ENCODE assay signal across 11 cellular contexts in genomic region chr11:43687120-43687791, GRCh38. TPM values are rescaled to one million over a fixed set of nuclear protein-coding genes. Genes with fewer than 3 reads are reported as not detected.
DNase-seq lines count a peak whose midpoint lies in the region; ATAC-seq, FAIRE-seq and TF ChIP-seq lines count a peak whose summit lies in the region.
"Had no signal": no experiment of that assay in that cellular context is flagged by ENCODE, and none has a peak within 500 bp of the region (broad histone marks: within the 10 kb centered on the region; RNA-seq: fewer than 3 reads in every experiment).

No MANE protein-coding gene starts in this region.

- H3K4me1 Mint-ChIP-seq in dendritic cell treated with granulocyte-macrophage colony-stimulating factor and Interleukin-4, amounts not matched to agents 40 ng/mL and 50 ng/mL, for 4 days (ENCODE audit: low read depth) = peaks cover 55% of the 10 kb centered on the region

- FAIRE-seq in keratinocyte (lab: Jason Lieb, UNC) = peak; percentile 94

- DNase-seq in keratinocyte (ENCODE audit: low read depth, low spot score) (peak; percentile 23), thoracic aorta (ENCODE audit: low spot score) (peak; percentile 7), NCI-H2029 treated with DMSO at 0.1 percent for 48 hours (lab: John Stamatoyannopoulos, UW) (no peak), pons (ENCODE audit: low spot score) (no peak), NCI-H146 treated with DMSO at 0.1 percent for 48 hours (lab: John Stamatoyannopoulos, UW; ENCODE audit: unreplicated experiment) (no peak)
- DNase-seq in stimulated activated CD4-positive, alpha-beta T cell treated with anti-CD3 and anti-CD28 coated beads, Interleukin-4, amount 100 ng/mL, for 24 hours = no peak
- DNase-seq: GDM1, NCI-H2171, occipital lobe had no signal

- peak overlapping the region; percentile 13 for H3K9ac ChIP-seq in keratinocyte (ENCODE audit: control insufficient read depth, extremely low read depth, insufficient read depth, low read length)

- H3K36me3 ChIP-seq in keratinocyte (ENCODE audit: control insufficient read depth in 2 of 2, extremely low read depth in 1 of 2, insufficient read depth in 2 of 2, low read length in 2 of 2) (peaks cover 5 to 7% of the 10 kb centered on the region in 2 experiments), thoracic aorta (no peaks in the 10 kb centered on the region)

- H3K36me3 Mint-ChIP-seq in dendritic cell treated with granulocyte-macrophage colony-stimulating factor and Interleukin-4, amounts not matched to agents 40 ng/mL and 50 ng/mL, for 4 days (ENCODE audit: low read depth) = peaks cover 38% of the 10 kb centered on the region

- intact Hi-C loops in dendritic cell treated with granulocyte-macrophage colony-stimulating factor and Interleukin-4, amounts not matched to agents 40 ng/mL and 50 ng/mL, for 4 days (cut with micrococcal nuclease) = loop anchor here (10.0 kb wide), 1 partner anchor 108 kb away; no protein-coding TSS in a partner anchor

- ATAC-seq in HG02798 (IDR thresholded peaks at IDR 0.05; ENCODE audit: poor library complexity, unreplicated experiment) (peak; percentile 36), thoracic aorta (ENCODE audit: insufficient number of reproducible peaks, low FRiP score, low read depth) (peak; percentile 49)

- no peaks in the 10 kb centered on the region for H3K9me1 ChIP-seq in keratinocyte (ENCODE audit: control insufficient read depth, extremely low read depth, insufficient read depth, low read length)

- H3K4me3 ChIP-seq in keratinocyte (ENCODE audit: control insufficient read depth in 2 of 3, extremely low read depth in 1 of 3, insufficient read depth in 2 of 3, low read depth in 1 of 3, low read length in 3 of 3) (peak overlapping the region in 2 of 3 experiments; percentile 37 to 39), thoracic aorta (peak overlapping the region; percentile 15)

- H3K27ac Mint-ChIP-seq in dendritic cell treated with granulocyte-macrophage colony-stimulating factor and Interleukin-4, amounts not matched to agents 40 ng/mL and 50 ng/mL, for 4 days = peak overlapping the region; percentile 52

- no peaks in the 10 kb centered on the region for H3K9me3 Mint-ChIP-seq in dendritic cell treated with granulocyte-macrophage colony-stimulating factor and Interleukin-4, amounts not matched to agents 40 ng/mL and 50 ng/mL, for 4 days

- dilution Hi-C loops in keratinocyte (cut with MboI; ENCODE audit: extremely low pct_ligation_motif_present, low sequenced_read_pairs) = no loop called here

- H3K4me3 Mint-ChIP-seq in dendritic cell treated with granulocyte-macrophage colony-stimulating factor and Interleukin-4, amounts not matched to agents 40 ng/mL and 50 ng/mL, for 4 days = no peak overlapping the region

- peaks cover 43% of the 10 kb centered on the region for H3K4me1 ChIP-seq in keratinocyte (ENCODE audit: control insufficient read depth, extremely low read depth, insufficient read depth, low read length)
- H3K4me1 ChIP-seq in thoracic aorta (ENCODE audit: control insufficient read depth in 1 of 2, low read depth in 2 of 2) = peaks cover 27 to 38% of the 10 kb centered on the region in 2 donors

- no peaks in the 10 kb centered on the region for H3K27me3 Mint-ChIP-seq in dendritic cell treated with granulocyte-macrophage colony-stimulating factor and Interleukin-4, amounts not matched to agents 40 ng/mL and 50 ng/mL, for 4 days

- no peaks in the 10 kb centered on the region for H3K27me3 ChIP-seq in keratinocyte (ENCODE audit: control insufficient read depth, extremely low read depth, insufficient read depth, low read length)
- no peaks in the 10 kb centered on the region for H3K27me3 ChIP-seq in thoracic aorta (replicated peaks; ENCODE audit: insufficient read depth)

- H3K79me2 ChIP-seq in keratinocyte (ENCODE audit: control insufficient read depth, insufficient read depth, low read length) = peaks cover 94% of the 10 kb centered on the region

- TF ChIP-seq CTCF in keratinocyte (optimal IDR thresholded peaks at IDR 0.05 in 1 of 3, IDR thresholded peaks at IDR 0.05 in 1 of 3, conservative IDR thresholded peaks at IDR 0.05 in 1 of 3; ENCODE audit: extremely low read depth in 1 of 3, insufficient read depth in 2 of 3, low read length in 3 of 3) (no peak), thoracic aorta (IDR thresholded peaks at IDR 0.05) (no peak)

- H2AFZ ChIP-seq in keratinocyte (ENCODE audit: control insufficient read depth, low read length) = peak overlapping the region; percentile 44

- peak overlapping the region; percentile 39 for H3K27ac ChIP-seq in keratinocyte (ENCODE audit: control insufficient read depth, insufficient read depth, low read length)
- H3K27ac ChIP-seq in thoracic aorta = peak overlapping the region; percentile 69 to 76

- H4K20me1 ChIP-seq in keratinocyte (ENCODE audit: control insufficient read depth, extremely low read depth, insufficient read depth, low read length) = peaks cover 7% of the 10 kb centered on the region

- no peaks in the 10 kb centered on the region for H3K9me3 ChIP-seq in keratinocyte (ENCODE audit: control insufficient read depth, low read depth, low read length)
- H3K9me3 ChIP-seq in thoracic aorta = no peaks in the 10 kb centered on the region

- H3K4me2 ChIP-seq in keratinocyte (ENCODE audit: control insufficient read depth, extremely low read depth, insufficient read depth, low read depth, low read length) = peak overlapping the region; percentile 83

RNA-seq across cellular contexts. Expression of gene HSD17B12, which starts 6.7 kb away (rescaled TPM):
- polyA plus RNA-seq in keratinocyte = 85.0 to 129 TPM (median 105 TPM) in 3 replicates
- polyA plus RNA-seq in keratinocyte (2011; ENCODE audit: low read depth) = 105 TPM
- 47.6 and 89.2 TPM in 2 replicates for polyA plus RNA-seq in keratinocyte (2011; cell fraction: cytosol; rRNA removed)
- 155 and 157 TPM in 2 replicates for polyA plus RNA-seq in keratinocyte (2011; cell fraction: nucleus; rRNA removed)
- polyA plus RNA-seq in keratinocyte (2012; ENCODE audit: low replicate concordance) = 71.8 and 94.1 TPM in 2 replicates
- polyA minus RNA-seq in keratinocyte = 87.1 to 111 TPM (median 90.0 TPM) in 3 replicates
- polyA minus RNA-seq in keratinocyte (2011; cell fraction: cytosol; rRNA and poly(A)+ RNA removed) = 119 TPM
- polyA minus RNA-seq in keratinocyte (2011; cell fraction: nucleus; rRNA and poly(A)+ RNA removed) = 178 and 283 TPM in 2 replicates
- total RNA-seq in thoracic aorta = 10 to 100 TPM; 91.7 to 97.4 TPM

Comparison
In these comparisons a context has a peak if more than half of its experiments do, and no peak if none do; other contexts are left out.
1. DNase-seq: peak in keratinocyte (single experiment) and thoracic aorta (single experiment); none in NCI-H2029 treated with DMSO at 0.1 percent for 48 hours (single experiment), pons (single experiment), stimulated activated CD4-positive, alpha-beta T cell treated with anti-CD3 and anti-CD28 coated beads, Interleukin-4, amount 100 ng/mL, for 24 hours (single experiment) and NCI-H146 treated with DMSO at 0.1 percent for 48 hours (single experiment).